ENCODE assay signal across 1 cellular context in the genomic region with DNA sequence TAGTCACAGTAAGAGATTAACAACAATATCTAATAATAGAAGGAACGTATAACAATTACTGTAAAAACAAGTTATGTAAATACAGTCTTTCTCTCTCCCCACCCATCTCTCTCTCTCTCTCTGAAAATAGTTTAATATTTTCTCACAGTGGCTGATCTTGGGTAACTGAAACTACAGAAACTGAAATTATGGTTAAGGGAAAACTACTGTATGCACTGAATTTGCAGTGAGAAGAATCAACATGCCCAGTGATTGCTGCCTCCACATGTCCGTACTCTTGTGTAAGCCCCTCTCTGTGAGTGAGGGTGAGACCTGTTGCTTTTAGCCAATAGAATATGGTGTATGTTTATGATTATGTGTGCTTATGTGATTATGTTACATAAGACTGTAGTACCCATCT.
TF ChIP-seq lines count a peak whose summit lies in the region.

No MANE protein-coding gene starts in this region.

TF ChIP-seq in GM12878, 131 proteins besides CTCF, POLR2A, EP300 and RAD21:
- TF ChIP-seq ZNF217 (IDR thresholded peaks at IDR 0.05) (no peak), STAT1 (conservative IDR thresholded peaks at IDR 0.05) (no peak), TBL1XR1 (IDR thresholded peaks at IDR 0.05; ENCODE audit: low read depth, low read length) (no peak), SP1 (IDR thresholded peaks at IDR 0.05; ENCODE audit: low read depth, low read length) (no peak), SMC3 (IDR thresholded peaks at IDR 0.05; ENCODE audit: borderline replicate concordance, low read length) (no peak), SRF (IDR thresholded peaks at IDR 0.05; ENCODE audit: low read depth in 2 of 2, low read length in 2 of 2) (no peak), MTA3 (IDR thresholded peaks at IDR 0.05; ENCODE audit: borderline replicate concordance, low read length) (no peak), IKZF2 (IDR thresholded peaks at IDR 0.05) (no peak)
- TF ChIP-seq, protein P1, sequence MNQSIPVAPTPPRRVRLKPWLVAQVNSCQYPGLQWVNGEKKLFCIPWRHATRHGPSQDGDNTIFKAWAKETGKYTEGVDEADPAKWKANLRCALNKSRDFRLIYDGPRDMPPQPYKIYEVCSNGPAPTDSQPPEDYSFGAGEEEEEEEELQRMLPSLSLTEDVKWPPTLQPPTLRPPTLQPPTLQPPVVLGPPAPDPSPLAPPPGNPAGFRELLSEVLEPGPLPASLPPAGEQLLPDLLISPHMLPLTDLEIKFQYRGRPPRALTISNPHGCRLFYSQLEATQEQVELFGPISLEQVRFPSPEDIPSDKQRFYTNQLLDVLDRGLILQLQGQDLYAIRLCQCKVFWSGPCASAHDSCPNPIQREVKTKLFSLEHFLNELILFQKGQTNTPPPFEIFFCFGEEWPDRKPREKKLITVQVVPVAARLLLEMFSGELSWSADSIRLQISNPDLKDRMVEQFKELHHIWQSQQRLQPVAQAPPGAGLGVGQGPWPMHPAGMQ (IDR thresholded peaks at IDR 0.05; ENCODE audit: borderline replicate concordance): no peak
